In the genomic region with DNA sequence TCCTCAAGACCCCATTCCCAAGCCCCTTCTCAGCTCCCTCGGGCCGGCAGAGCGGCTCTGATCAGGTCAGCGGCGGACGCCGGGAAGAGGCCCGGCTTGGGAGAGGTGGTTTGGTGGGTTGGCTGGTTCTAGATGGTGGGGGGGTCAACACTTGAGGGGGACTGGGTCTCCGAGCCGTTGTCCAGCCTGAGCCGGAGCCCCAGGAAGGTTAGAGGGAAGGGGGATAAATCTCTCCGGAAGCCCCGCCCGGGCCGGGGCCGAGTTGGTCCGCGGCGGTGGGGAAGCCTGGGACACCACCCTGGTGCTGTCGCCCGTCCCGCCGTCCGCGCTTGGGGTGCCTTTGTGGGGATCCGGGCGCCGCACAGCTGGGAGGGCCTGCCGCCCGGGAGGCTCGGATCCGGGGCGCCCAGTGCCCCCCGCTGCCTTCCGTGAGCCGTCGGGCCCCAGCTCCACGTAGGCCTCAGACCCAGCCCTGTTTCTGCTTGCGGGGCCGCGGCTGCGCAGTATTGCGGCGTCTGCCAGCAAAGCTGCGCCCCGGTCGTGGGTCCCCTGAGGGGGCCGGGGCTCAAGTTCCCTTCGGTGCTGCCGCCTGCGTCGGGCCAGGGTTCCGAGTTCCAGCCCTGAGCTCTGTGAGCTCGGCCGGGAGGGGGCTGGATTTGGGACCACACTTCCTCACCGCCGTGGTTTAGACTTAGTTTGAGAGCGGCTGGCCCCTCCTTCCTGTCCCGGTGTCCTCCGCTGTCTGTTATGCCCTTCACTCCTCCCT, we compare ENCODE assay signal across 1 cellular context.
A peak's percentile ranks its signal among the peaks of the same experiment; 100 is the strongest.
TF ChIP-seq lines count a peak whose summit lies in the region.

No MANE protein-coding gene starts in this region.

TF ChIP-seq in HEK293, 187 proteins besides CTCF, POLR2A, EP300 and RAD21 (continued from another document):
- TF ChIP-seq REST (tag by site-specific recombination; IDR thresholded peaks at IDR 0.05) (0 out of 2 replicates have a peak, but pooled peaks have one; percentile 9), ZNF701 (tag by site-specific recombination; IDR thresholded peaks at IDR 0.05) (no peak), ZFP41 (tag by site-specific recombination; IDR thresholded peaks at IDR 0.05; ENCODE audit: borderline replicate concordance) (no peak), ZNF521 (tag by site-specific recombination; IDR thresholded peaks at IDR 0.05) (no peak), ZNF146 (tag by site-specific recombination; IDR thresholded peaks at IDR 0.05) (0 out of 2 replicates have a peak, but pooled peaks have one; percentile 3), ZNF155 (tag by site-specific recombination; IDR thresholded peaks at IDR 0.05) (no peak), ZNF350 (tag by site-specific recombination; IDR thresholded peaks at IDR 0.05) (no peak), ZNF311 (tag by site-specific recombination; IDR thresholded peaks at IDR 0.05; ENCODE audit: borderline replicate concordance) (no peak), ZNF112 (tag by site-specific recombination; IDR thresholded peaks at IDR 0.05) (no peak), ZNF501 (tag by site-specific recombination; IDR thresholded peaks at IDR 0.05) (0 out of 2 replicates have a peak, but pooled peaks have one; percentile 17), ZNF768 (tag by site-specific recombination; IDR thresholded peaks at IDR 0.05) (no peak), ZNF529 (tag by site-specific recombination; IDR thresholded peaks at IDR 0.05; ENCODE audit: insufficient replicate concordance) (no peak), ZNF596 (tag by site-specific recombination; IDR thresholded peaks at IDR 0.05) (no peak)
- TF ChIP-seq, protein P1, sequence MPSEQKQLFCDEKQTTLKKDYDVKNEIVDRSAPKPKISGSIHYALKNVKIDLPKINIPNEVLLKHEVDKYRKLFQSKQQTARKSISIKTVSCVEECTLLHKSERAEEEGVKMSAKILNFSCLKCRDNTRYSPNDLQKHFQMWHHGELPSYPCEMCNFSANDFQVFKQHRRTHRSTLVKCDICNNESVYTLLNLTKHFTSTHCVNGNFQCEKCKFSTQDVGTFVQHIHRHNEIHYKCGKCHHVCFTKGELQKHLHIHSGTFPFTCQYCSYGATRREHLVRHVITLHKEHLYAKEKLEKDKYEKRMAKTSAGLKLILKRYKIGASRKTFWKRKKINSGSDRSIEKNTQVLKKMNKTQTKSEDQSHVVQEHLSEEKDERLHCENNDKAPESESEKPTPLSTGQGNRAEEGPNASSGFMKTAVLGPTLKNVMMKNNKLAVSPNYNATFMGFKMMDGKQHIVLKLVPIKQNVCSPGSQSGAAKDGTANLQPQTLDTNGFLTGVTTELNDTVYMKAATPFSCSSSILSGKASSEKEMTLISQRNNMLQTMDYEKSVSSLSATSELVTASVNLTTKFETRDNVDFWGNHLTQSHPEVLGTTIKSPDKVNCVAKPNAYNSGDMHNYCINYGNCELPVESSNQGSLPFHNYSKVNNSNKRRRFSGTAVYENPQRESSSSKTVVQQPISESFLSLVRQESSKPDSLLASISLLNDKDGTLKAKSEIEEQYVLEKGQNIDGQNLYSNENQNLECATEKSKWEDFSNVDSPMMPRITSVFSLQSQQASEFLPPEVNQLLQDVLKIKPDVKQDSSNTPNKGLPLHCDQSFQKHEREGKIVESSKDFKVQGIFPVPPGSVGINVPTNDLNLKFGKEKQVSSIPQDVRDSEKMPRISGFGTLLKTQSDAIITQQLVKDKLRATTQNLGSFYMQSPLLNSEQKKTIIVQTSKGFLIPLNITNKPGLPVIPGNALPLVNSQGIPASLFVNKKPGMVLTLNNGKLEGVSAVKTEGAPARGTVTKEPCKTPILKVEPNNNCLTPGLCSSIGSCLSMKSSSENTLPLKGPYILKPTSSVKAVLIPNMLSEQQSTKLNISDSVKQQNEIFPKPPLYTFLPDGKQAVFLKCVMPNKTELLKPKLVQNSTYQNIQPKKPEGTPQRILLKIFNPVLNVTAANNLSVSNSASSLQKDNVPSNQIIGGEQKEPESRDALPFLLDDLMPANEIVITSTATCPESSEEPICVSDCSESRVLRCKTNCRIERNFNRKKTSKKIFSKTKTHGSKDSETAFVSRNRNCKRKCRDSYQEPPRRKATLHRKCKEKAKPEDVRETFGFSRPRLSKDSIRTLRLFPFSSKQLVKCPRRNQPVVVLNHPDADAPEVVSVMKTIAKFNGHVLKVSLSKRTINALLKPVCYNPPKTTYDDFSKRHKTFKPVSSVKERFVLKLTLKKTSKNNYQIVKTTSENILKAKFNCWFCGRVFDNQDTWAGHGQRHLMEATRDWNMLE (tag by site-specific recombination; conservative IDR thresholded peaks at IDR 0.05; ENCODE audit: low read depth) = no peak
